Comparison of ENCODE assay signal across 8 cellular contexts in genomic region chr1:178725603-178726517, GRCh38. TPM values are rescaled to one million over a fixed set of nuclear protein-coding genes. Genes with fewer than 3 reads are reported as not detected.
DNase-seq lines count a peak whose midpoint lies in the region; ATAC-seq, FAIRE-seq and TF ChIP-seq lines count a peak whose summit lies in the region.

No MANE protein-coding gene starts in this region.

- intact Hi-C loops in Calu3 (cut with micrococcal nuclease; ENCODE audit: unreplicated experiment): loop anchor here (1.0 to 5.0 kb wide), 2 partner anchors 146 to 183 kb away; partner anchors contain the start of gene ANGPTL1
- intact Hi-C loops in PC-3 (cut with micrococcal nuclease): loop anchor here (1.0 to 5.0 kb wide), 3 partner anchors 39 to 183 kb away; no protein-coding TSS in a partner anchor
- intact Hi-C loops in activated T-helper 2 cell treated with anti-CD3 and anti-CD28 coated beads, Interferon-gamma antibody, Interleukin-2, Interleukin-4, amounts not matched to agents 10 μg/mL and 5 μg/mL and 100 μg/mL, durations not matched to agents 14 hours and 24 hours and 36 hours (cut with micrococcal nuclease): loop anchor here (2.0 kb wide), 1 partner anchor 183 kb away; no protein-coding TSS in a partner anchor

- H4K20me1 ChIP-seq in PC-3 (ENCODE audit: low read length): 0 out of 2 replicates have a peak, but pooled peaks cover 3% of the 10 kb centered on the region

- no peaks in the 10 kb centered on the region for H3K9me3 ChIP-seq in PC-3 (ENCODE audit: low read length)
- H3K9me3 ChIP-seq in subcutaneous abdominal adipose tissue (ENCODE audit: control insufficient read depth in 5 of 5, low read length in 5 of 5): no peaks in the 10 kb centered on the region

- FAIRE-seq in HTR-8/SVneo (lab: Jason Lieb, UNC): peak; percentile 40

- CTCF ChIA-PET in Calu3 (lab: Charles Lee) (interaction anchor here (0.5 to 3.1 kb wide), 15 partner anchors 28 to 1089 kb away, joined by 3 to 13 read pairs (median 3); no protein-coding TSS in a partner anchor), PC-3 (lab: Charles Lee) (interaction anchor here (0.5 to 1.1 kb wide), 5 partner anchors 28 to 1355 kb away, joined by 3 to 19 read pairs (median 4); no protein-coding TSS in a partner anchor)

- H3K9ac ChIP-seq in PC-3 (ENCODE audit: low read length): peak overlapping the region; percentile 85
- peak overlapping the region; percentile 16 to 77 (median 66) for H3K9ac ChIP-seq in subcutaneous abdominal adipose tissue (ENCODE audit: low read length in 5 of 5)

- no peak for TF ChIP-seq CTCF in Calu3 (IDR thresholded peaks at IDR 0.05; ENCODE audit: unreplicated experiment)
- TF ChIP-seq CTCF in PC-3 (conservative IDR thresholded peaks at IDR 0.05; ENCODE audit: low read depth, low read length): no peak; the same call in 1 of the 2 replicates

- H3K4me3 Mint-ChIP-seq in Calu3 (ENCODE audit: low read depth, unreplicated experiment): peak overlapping the region; percentile 84
- H3K4me3 Mint-ChIP-seq in activated T-helper 2 cell treated with anti-CD3 and anti-CD28 coated beads, Interferon-gamma antibody, Interleukin-2, Interleukin-4, amounts not matched to agents 10 μg/mL and 5 μg/mL and 100 μg/mL, durations not matched to agents 14 hours and 24 hours and 36 hours (ENCODE audit: low read depth): peak overlapping the region; percentile 80
- H3K4me3 Mint-ChIP-seq in naive thymus-derived CD8-positive, alpha-beta T cell: peak overlapping the region; percentile 71 to 93 (median 90)

- peak; percentile 84 for DNase-seq in Calu3
- DNase-seq in HTR-8/SVneo (ENCODE audit: insufficient read length, low spot score): peak; percentile 84
- peak; percentile 88 for DNase-seq in PC-3
- peak; percentile 53 for DNase-seq in activated T-helper 2 cell treated with anti-CD3 and anti-CD28 coated beads, Interferon-gamma antibody, Interleukin-2, Interleukin-4, amounts not matched to agents 10 μg/mL and 5 μg/mL and 100 μg/mL, durations not matched to agents 14 hours and 24 hours and 36 hours (ENCODE audit: low spot score)
- DNase-seq in fibroblast of peridontal ligament (ENCODE audit: extremely low read depth): peak; percentile 74
- DNase-seq in naive thymus-derived CD8-positive, alpha-beta T cell: peak; percentile 35 to 85 (median 59)

- H3K4me3 ChIP-seq in PC-3 (ENCODE audit: low read length) (peak overlapping the region; percentile 93), subcutaneous abdominal adipose tissue (ENCODE audit: low read depth in 1 of 5, low read length in 5 of 5) (peak overlapping the region; percentile 72 to 91 (median 84))

- H3K27ac Mint-ChIP-seq in Calu3 (ENCODE audit: unreplicated experiment): peak overlapping the region; percentile 88
- H3K27ac Mint-ChIP-seq in activated T-helper 2 cell treated with anti-CD3 and anti-CD28 coated beads, Interferon-gamma antibody, Interleukin-2, Interleukin-4, amounts not matched to agents 10 μg/mL and 5 μg/mL and 100 μg/mL, durations not matched to agents 14 hours and 24 hours and 36 hours: no peak overlapping the region
- H3K27ac Mint-ChIP-seq in naive thymus-derived CD8-positive, alpha-beta T cell: peak overlapping the region; percentile 41 to 94 (median 91)

- peaks cover 61% of the 10 kb centered on the region for H3K79me2 ChIP-seq in PC-3 (ENCODE audit: low read length)

- H3K4me2 ChIP-seq in PC-3 (ENCODE audit: low read length): peak overlapping the region; percentile 90

- H3K27me3 ChIP-seq in PC-3 (ENCODE audit: low read length) (no peaks in the 10 kb centered on the region), subcutaneous abdominal adipose tissue (ENCODE audit: control insufficient read depth in 5 of 5, insufficient read depth in 4 of 5, low read length in 5 of 5) (no peaks in the 10 kb centered on the region)

- BruUV-seq in Calu3 (replicated peaks; lab: Mats Ljungman, UMichigan): TSS peak; percentile 68
- BruUV-seq in PC-3 (replicated peaks; lab: Mats Ljungman, UMichigan): no TSS peak

- H3K9me2 ChIP-seq in PC-3 (replicated peaks; ENCODE audit: low read length): no peaks in the 10 kb centered on the region

- ATAC-seq in GM21390 (IDR thresholded peaks at IDR 0.05; ENCODE audit: unreplicated experiment): peak; percentile 66
- peak; percentile 80 for ATAC-seq in PC-3
- ATAC-seq in naive thymus-derived CD8-positive, alpha-beta T cell: peak; percentile 71 to 80

- H3K27ac ChIP-seq in PC-3 (ENCODE audit: low read length) (peak overlapping the region; percentile 76), subcutaneous abdominal adipose tissue (ENCODE audit: low read depth, low read length) (no peak overlapping the region)

- H3K9me3 Mint-ChIP-seq in Calu3 (ENCODE audit: low read depth, unreplicated experiment): no peaks in the 10 kb centered on the region
- H3K9me3 Mint-ChIP-seq in activated T-helper 2 cell treated with anti-CD3 and anti-CD28 coated beads, Interferon-gamma antibody, Interleukin-2, Interleukin-4, amounts not matched to agents 10 μg/mL and 5 μg/mL and 100 μg/mL, durations not matched to agents 14 hours and 24 hours and 36 hours: no peaks in the 10 kb centered on the region
- H3K9me3 Mint-ChIP-seq in naive thymus-derived CD8-positive, alpha-beta T cell: no peaks in the 10 kb centered on the region

- H3K36me3 ChIP-seq in PC-3 (ENCODE audit: low read depth, low read length): no peaks in the 10 kb centered on the region
- H3K36me3 ChIP-seq in subcutaneous abdominal adipose tissue (ENCODE audit: control insufficient read depth in 5 of 5, insufficient read depth in 5 of 5, low read length in 5 of 5): no peaks in the 10 kb centered on the region

- no peaks in the 10 kb centered on the region for H3K27me3 Mint-ChIP-seq in Calu3 (ENCODE audit: unreplicated experiment)
- peaks cover 39% of the 10 kb centered on the region for H3K27me3 Mint-ChIP-seq in activated T-helper 2 cell treated with anti-CD3 and anti-CD28 coated beads, Interferon-gamma antibody, Interleukin-2, Interleukin-4, amounts not matched to agents 10 μg/mL and 5 μg/mL and 100 μg/mL, durations not matched to agents 14 hours and 24 hours and 36 hours (ENCODE audit: low read depth)
- peaks cover 0 to 1% (median 0%) of the 10 kb centered on the region in 5 donors for H3K27me3 Mint-ChIP-seq in naive thymus-derived CD8-positive, alpha-beta T cell

- H3F3A ChIP-seq in PC-3 (ENCODE audit: low read length, unreplicated experiment): no peaks in the 10 kb centered on the region

- peaks cover 24% of the 10 kb centered on the region for H3K4me1 ChIP-seq in PC-3 (ENCODE audit: insufficient read depth, low read length)
- H3K4me1 ChIP-seq in subcutaneous abdominal adipose tissue (ENCODE audit: control insufficient read depth in 5 of 5, insufficient read depth in 5 of 5, low read length in 5 of 5): peaks cover 0 to 19% (median 10%) of the 10 kb centered on the region in 5 donors

- H3K4me1 Mint-ChIP-seq in Calu3 (ENCODE audit: low read depth, unreplicated experiment): peaks cover 35% of the 10 kb centered on the region
- H3K4me1 Mint-ChIP-seq in activated T-helper 2 cell treated with anti-CD3 and anti-CD28 coated beads, Interferon-gamma antibody, Interleukin-2, Interleukin-4, amounts not matched to agents 10 μg/mL and 5 μg/mL and 100 μg/mL, durations not matched to agents 14 hours and 24 hours and 36 hours (ENCODE audit: low read depth): peaks cover 12% of the 10 kb centered on the region
- H3K4me1 Mint-ChIP-seq in naive thymus-derived CD8-positive, alpha-beta T cell: peaks cover 6 to 43% (median 23%) of the 10 kb centered on the region in 4 donors

- peak overlapping the region; percentile 84 for H2AFZ ChIP-seq in PC-3 (ENCODE audit: low read length)

- peaks cover 42% of the 10 kb centered on the region for H3K36me3 Mint-ChIP-seq in Calu3 (ENCODE audit: insufficient read depth, unreplicated experiment)
- no peaks in the 10 kb centered on the region for H3K36me3 Mint-ChIP-seq in activated T-helper 2 cell treated with anti-CD3 and anti-CD28 coated beads, Interferon-gamma antibody, Interleukin-2, Interleukin-4, amounts not matched to agents 10 μg/mL and 5 μg/mL and 100 μg/mL, durations not matched to agents 14 hours and 24 hours and 36 hours (ENCODE audit: low read depth)
- H3K36me3 Mint-ChIP-seq in naive thymus-derived CD8-positive, alpha-beta T cell: no peaks in the 10 kb centered on the region

- POLR2A ChIA-PET in PC-3 (lab: Charles Lee; ENCODE audit: unreplicated experiment): interaction anchor here (0.5 to 1.6 kb wide), 10 partner anchors 22 to 1136 kb away, joined by 3 to 18 read pairs (median 8); no protein-coding TSS in a partner anchor
- POLR2A ChIA-PET in naive thymus-derived CD8-positive, alpha-beta T cell (lab: Charles Lee): interaction anchor here (0.5 to 1.1 kb wide), 4 partner anchors 16 to 303 kb away, joined by 3 to 5 read pairs (median 3); no protein-coding TSS in a partner anchor

RNA-seq across cellular contexts. Expression of gene RALGPS2, which starts 0.8 kb away (rescaled TPM):
- total RNA-seq in Calu3 (2022) (47.6 and 50.8 TPM in 2 replicates), PC-3 (2014; rRNA removed) (19.3 and 39.2 TPM in 2 replicates)
- 1.9 and 2.2 TPM in 2 replicates for total RNA-seq in activated T-helper 2 cell treated with anti-CD3 and anti-CD28 coated beads, Interferon-gamma antibody, Interleukin-2, Interleukin-4, amounts not matched to agents 10 μg/mL and 5 μg/mL and 100 μg/mL, durations not matched to agents 14 hours and 24 hours and 36 hours
- total RNA-seq in naive thymus-derived CD8-positive, alpha-beta T cell: 10 to 100 TPM; 23.8 to 31.1 TPM
- polyA plus RNA-seq in naive thymus-derived CD8-positive, alpha-beta T cell: 10 to 100 TPM in 1 of 3 donors, 1 to 10 TPM in 2; 3.1 to 14.6 (median 7.3) TPM
